ENCODE assay signal across 2 cellular contexts in the genomic region with DNA sequence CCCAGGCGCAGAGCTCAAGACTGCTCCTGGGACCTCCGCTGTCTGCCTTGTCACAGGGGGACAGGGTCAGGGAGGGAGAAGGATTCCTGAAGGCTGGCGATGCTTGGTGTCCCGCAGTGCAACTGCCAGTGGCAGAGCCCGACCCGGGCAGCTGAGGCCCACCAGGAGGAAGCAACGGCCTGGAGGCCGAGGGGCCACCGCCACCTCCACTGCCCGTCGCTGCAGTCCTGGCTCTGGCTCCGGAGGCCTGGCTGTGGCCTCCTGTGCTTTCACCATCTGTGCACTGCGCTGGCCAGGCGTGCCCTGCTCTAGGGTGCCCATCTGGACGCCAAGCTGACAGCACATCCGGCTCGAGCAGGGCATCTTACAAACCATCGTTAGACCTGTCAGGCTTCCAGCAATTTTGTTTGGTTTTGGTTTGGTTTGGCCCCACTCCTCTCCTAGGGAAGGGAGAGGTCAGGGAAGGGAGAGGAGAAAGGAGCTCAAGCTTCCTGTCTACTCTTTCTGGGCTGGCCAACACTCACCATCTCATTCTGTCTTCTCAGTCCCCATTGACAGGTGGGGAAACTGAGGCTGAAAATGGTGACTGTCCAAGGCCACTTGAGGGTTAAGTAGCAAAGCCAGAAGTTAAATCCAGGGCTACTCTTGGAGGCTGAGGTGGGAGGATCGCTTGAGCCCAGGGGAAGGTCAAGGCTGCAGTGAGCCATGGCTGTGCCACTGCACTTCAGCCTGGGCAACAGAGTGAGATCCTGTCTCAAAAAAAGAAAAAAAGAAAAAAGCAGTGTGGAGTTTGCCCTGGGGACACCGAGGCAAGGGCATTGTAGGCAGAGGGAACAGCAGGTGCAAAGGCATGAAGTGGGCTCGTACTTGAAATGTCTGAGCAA.
TF ChIP-seq lines count a peak whose summit lies in the region.

No MANE protein-coding gene starts in this region.

TF ChIP-seq in HEK293, 187 proteins besides CTCF, POLR2A, EP300 and RAD21:
- TF ChIP-seq ZSCAN5A (tag by site-specific recombination; IDR thresholded peaks at IDR 0.05) (no peak), ZNF214 (tag by site-specific recombination; IDR thresholded peaks at IDR 0.05; ENCODE audit: borderline replicate concordance) (no peak), ZNF121 (tag by site-specific recombination; IDR thresholded peaks at IDR 0.05) (peak; percentile 95)

TF ChIP-seq in H1, 55 proteins besides CTCF, POLR2A, EP300 and RAD21:
- no peak for TF ChIP-seq KDM4A (IDR thresholded peaks at IDR 0.05; ENCODE audit: low read depth, low read length, severe bottlenecking)
- no peak for TF ChIP-seq NRF1 (IDR thresholded peaks at IDR 0.05; ENCODE audit: low read depth, low read length)
- no peak for TF ChIP-seq BRCA1 (IDR thresholded peaks at IDR 0.05; ENCODE audit: low read depth, low read length)
- no peak for TF ChIP-seq SRF (IDR thresholded peaks at IDR 0.05; ENCODE audit: low read depth, low read length)
- TF ChIP-seq EZH2 (IDR thresholded peaks at IDR 0.05; ENCODE audit: low read depth, low read length, severe bottlenecking), result no peak
- TF ChIP-seq YY1 (IDR thresholded peaks at IDR 0.05; ENCODE audit: low read depth, low read length), result no peak
- TF ChIP-seq KDM1A (IDR thresholded peaks at IDR 0.05; ENCODE audit: borderline replicate concordance, low read length), result no peak
- no peak for TF ChIP-seq EGR1 (IDR thresholded peaks at IDR 0.05; ENCODE audit: borderline replicate concordance, low read depth, low read length)
- TF ChIP-seq SP2 (IDR thresholded peaks at IDR 0.05; ENCODE audit: low read length), result no peak
- no peak for TF ChIP-seq MAFK (IDR thresholded peaks at IDR 0.05; ENCODE audit: low read depth, low read length)
- no peak for TF ChIP-seq TBP (IDR thresholded peaks at IDR 0.05; ENCODE audit: low read depth, low read length)
- TF ChIP-seq PHF8 (conservative IDR thresholded peaks at IDR 0.05; ENCODE audit: low read depth, low read length), result no peak
- no peak for TF ChIP-seq RBBP5 (IDR thresholded peaks at IDR 0.05; ENCODE audit: borderline replicate concordance, low read depth, low read length)
- TF ChIP-seq SP4 (IDR thresholded peaks at IDR 0.05; ENCODE audit: low read length), result no peak
- TF ChIP-seq, protein P1, sequence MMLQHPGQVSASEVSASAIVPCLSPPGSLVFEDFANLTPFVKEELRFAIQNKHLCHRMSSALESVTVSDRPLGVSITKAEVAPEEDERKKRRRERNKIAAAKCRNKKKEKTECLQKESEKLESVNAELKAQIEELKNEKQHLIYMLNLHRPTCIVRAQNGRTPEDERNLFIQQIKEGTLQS (IDR thresholded peaks at IDR 0.05; ENCODE audit: insufficient read depth, low read depth, low read length), result no peak
- no peak for TF ChIP-seq TCF12 (IDR thresholded peaks at IDR 0.05; ENCODE audit: low read depth, low read length)
- TF ChIP-seq CREB1 (IDR thresholded peaks at IDR 0.05), result no peak
- TF ChIP-seq CEBPB (IDR thresholded peaks at IDR 0.05; ENCODE audit: low read depth, low read length), result no peak
- no peak for TF ChIP-seq MAX (IDR thresholded peaks at IDR 0.05)
